Comparison of ENCODE assay signal across 13 cellular contexts in genomic region chr17:58402679-58403078, GRCh38. TPM values are rescaled to one million over a fixed set of nuclear protein-coding genes. Genes with fewer than 3 reads are reported as not detected.
A peak's percentile ranks its signal among the peaks of the same experiment; 100 is the strongest.
DNase-seq lines count a peak whose midpoint lies in the region; ATAC-seq and TF ChIP-seq lines count a peak whose summit lies in the region.
"Had no signal": no experiment of that assay in that cellular context is flagged by ENCODE, and none has a peak within 500 bp of the region (broad histone marks: within the 10 kb centered on the region; RNA-seq: fewer than 3 reads in every experiment).

No MANE protein-coding gene starts in this region.

- no peaks in the 10 kb centered on the region for H3K27me3 ChIP-seq in upper lobe of right lung

- no peaks in the 10 kb centered on the region for H3K4me1 ChIP-seq in upper lobe of right lung

- in situ Hi-C loops in astrocyte of the spinal cord (cut with HindIII; ENCODE audit: low sequenced_read_pairs) = no loop called here

- no peaks in the 10 kb centered on the region for H3K36me3 ChIP-seq in upper lobe of right lung

- ATAC-seq in upper lobe of right lung = no peak
- ATAC-seq in GM21717 (IDR thresholded peaks at IDR 0.05; ENCODE audit: unreplicated experiment) = no peak

- H3K27ac ChIP-seq in 22Rv1 (peak overlapping the region; percentile 75; the same call in 1 of the 2 replicates), upper lobe of right lung (no peak overlapping the region)

- no peaks in the 10 kb centered on the region for H3K9me3 ChIP-seq in upper lobe of right lung

- TF ChIP-seq CTCF in 22Rv1 (IDR thresholded peaks at IDR 0.05) = no peak
- no peak for TF ChIP-seq CTCF in astrocyte of the spinal cord (IDR thresholded peaks at IDR 0.05; ENCODE audit: low read depth, low read length)
- TF ChIP-seq CTCF in upper lobe of right lung (IDR thresholded peaks at IDR 0.05) = no peak

- intact Hi-C loops in upper lobe of right lung (cut with DNase I) = no loop called here

- H3K4me3 ChIP-seq in astrocyte of the spinal cord (ENCODE audit: low read depth, low read length) (no peak overlapping the region), upper lobe of right lung (no peak overlapping the region)
- H3K4me3 ChIP-seq: lung had no signal

- DNase-seq in HS-5 (ENCODE audit: low read depth) = peak; percentile 37
- DNase-seq in astrocyte of the spinal cord (ENCODE audit: low read depth, low spot score) = peak; percentile 22
- DNase-seq in iPS-NIHi7 (ENCODE audit: extremely low spot score) = peak; percentile 42
- DNase-seq in upper lobe of right lung = no peak
- DNase-seq in activated naive CD4-positive, alpha-beta T cell treated with anti-CD3 and anti-CD28 coated beads, Interleukin-2, amount 50 U/mL, for 16 hours = no peak
- no peak for DNase-seq in ecto neural progenitor cell (ENCODE audit: low spot score)
- DNase-seq: cerebellar nuclear complex, NCI-H1417 treated with DMSO at 0.1 percent for 48 hours, NCI-H774 had no signal

RNA-seq across cellular contexts. Expression of gene RNF43, which starts 14.7 kb away (rescaled TPM):
- total RNA-seq in upper lobe of right lung = 7.5 TPM
- total RNA-seq: subcutaneous adipose tissue had no signal

RNA-seq across cellular contexts. Expression of gene SUPT4H1, which starts 50.7 kb away (rescaled TPM):
- total RNA-seq in upper lobe of right lung = 82.4 TPM

Comparison
In these comparisons a context has a peak if more than half of its experiments do, and no peak if none do; other contexts are left out.
1. DNase-seq: peak in HS-5 (single experiment), astrocyte of the spinal cord (single experiment) and iPS-NIHi7 (single experiment); none in upper lobe of right lung (single experiment), activated naive CD4-positive, alpha-beta T cell treated with anti-CD3 and anti-CD28 coated beads, Interleukin-2, amount 50 U/mL, for 16 hours (single experiment) and ecto neural progenitor cell (single experiment).